2 cellular contexts compared by ENCODE assay signal in the genomic region with DNA sequence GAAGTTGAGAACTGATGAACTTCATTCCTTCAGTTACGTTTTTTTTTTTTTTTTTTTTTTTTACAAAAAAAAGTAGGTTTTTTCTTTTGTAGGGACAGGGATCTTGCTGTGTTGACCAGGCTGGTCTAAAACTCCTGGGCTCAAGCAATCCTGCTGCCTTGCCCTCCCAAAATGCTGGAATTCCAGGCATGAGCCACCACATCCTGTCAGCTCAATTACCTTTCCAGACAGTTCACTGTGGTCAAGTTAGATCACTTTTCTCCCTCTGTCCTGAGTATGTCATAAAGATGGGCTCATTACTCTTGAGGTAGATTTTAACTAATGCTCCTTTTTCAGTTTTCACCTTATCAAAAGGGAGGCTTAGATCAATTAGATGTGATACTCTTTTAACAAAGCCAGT.
TF ChIP-seq lines count a peak whose summit lies in the region.

No MANE protein-coding gene starts in this region.

TF ChIP-seq in H1, 55 proteins besides CTCF, POLR2A, EP300 and RAD21:
- no peak for TF ChIP-seq KDM5A (IDR thresholded peaks at IDR 0.05; ENCODE audit: low read length)
- TF ChIP-seq TEAD4 (IDR thresholded peaks at IDR 0.05; ENCODE audit: low read depth, low read length) = 0 out of 2 replicates have a peak, but pooled peaks have one; percentile 39
- TF ChIP-seq JUND (IDR thresholded peaks at IDR 0.05; ENCODE audit: low read length) = no peak

TF ChIP-seq in HepG2, 621 proteins besides CTCF, POLR2A, EP300 and RAD21:
- TF ChIP-seq HMGXB3 (CRISPR knock-in tag; IDR thresholded peaks at IDR 0.05; ENCODE audit: borderline replicate concordance) (no peak), MYC (CRISPR knock-in tag; IDR thresholded peaks at IDR 0.05; ENCODE audit: borderline replicate concordance) (no peak), NR3C1 (CRISPR knock-in tag; IDR thresholded peaks at IDR 0.05) (no peak), PLSCR1 (CRISPR knock-in tag; IDR thresholded peaks at IDR 0.05; ENCODE audit: borderline replicate concordance) (no peak), ZBTB14 (CRISPR knock-in tag; IDR thresholded peaks at IDR 0.05) (no peak), SMAD9 (CRISPR knock-in tag; IDR thresholded peaks at IDR 0.05) (no peak), ZBTB38 (CRISPR knock-in tag; IDR thresholded peaks at IDR 0.05) (no peak), PRMT3 (CRISPR knock-in tag; IDR thresholded peaks at IDR 0.05; ENCODE audit: borderline replicate concordance, low read depth) (no peak), SRSF1 (optimal IDR thresholded peaks at IDR 0.05; ENCODE audit: low read depth, low read length) (no peak), ZNF776 (CRISPR knock-in tag; IDR thresholded peaks at IDR 0.05) (no peak), YEATS4 (CRISPR knock-in tag; IDR thresholded peaks at IDR 0.05; ENCODE audit: borderline replicate concordance) (no peak), ZNF652 (CRISPR knock-in tag; IDR thresholded peaks at IDR 0.05; ENCODE audit: borderline replicate concordance, low read depth) (no peak)
- TF ChIP-seq, protein P1, sequence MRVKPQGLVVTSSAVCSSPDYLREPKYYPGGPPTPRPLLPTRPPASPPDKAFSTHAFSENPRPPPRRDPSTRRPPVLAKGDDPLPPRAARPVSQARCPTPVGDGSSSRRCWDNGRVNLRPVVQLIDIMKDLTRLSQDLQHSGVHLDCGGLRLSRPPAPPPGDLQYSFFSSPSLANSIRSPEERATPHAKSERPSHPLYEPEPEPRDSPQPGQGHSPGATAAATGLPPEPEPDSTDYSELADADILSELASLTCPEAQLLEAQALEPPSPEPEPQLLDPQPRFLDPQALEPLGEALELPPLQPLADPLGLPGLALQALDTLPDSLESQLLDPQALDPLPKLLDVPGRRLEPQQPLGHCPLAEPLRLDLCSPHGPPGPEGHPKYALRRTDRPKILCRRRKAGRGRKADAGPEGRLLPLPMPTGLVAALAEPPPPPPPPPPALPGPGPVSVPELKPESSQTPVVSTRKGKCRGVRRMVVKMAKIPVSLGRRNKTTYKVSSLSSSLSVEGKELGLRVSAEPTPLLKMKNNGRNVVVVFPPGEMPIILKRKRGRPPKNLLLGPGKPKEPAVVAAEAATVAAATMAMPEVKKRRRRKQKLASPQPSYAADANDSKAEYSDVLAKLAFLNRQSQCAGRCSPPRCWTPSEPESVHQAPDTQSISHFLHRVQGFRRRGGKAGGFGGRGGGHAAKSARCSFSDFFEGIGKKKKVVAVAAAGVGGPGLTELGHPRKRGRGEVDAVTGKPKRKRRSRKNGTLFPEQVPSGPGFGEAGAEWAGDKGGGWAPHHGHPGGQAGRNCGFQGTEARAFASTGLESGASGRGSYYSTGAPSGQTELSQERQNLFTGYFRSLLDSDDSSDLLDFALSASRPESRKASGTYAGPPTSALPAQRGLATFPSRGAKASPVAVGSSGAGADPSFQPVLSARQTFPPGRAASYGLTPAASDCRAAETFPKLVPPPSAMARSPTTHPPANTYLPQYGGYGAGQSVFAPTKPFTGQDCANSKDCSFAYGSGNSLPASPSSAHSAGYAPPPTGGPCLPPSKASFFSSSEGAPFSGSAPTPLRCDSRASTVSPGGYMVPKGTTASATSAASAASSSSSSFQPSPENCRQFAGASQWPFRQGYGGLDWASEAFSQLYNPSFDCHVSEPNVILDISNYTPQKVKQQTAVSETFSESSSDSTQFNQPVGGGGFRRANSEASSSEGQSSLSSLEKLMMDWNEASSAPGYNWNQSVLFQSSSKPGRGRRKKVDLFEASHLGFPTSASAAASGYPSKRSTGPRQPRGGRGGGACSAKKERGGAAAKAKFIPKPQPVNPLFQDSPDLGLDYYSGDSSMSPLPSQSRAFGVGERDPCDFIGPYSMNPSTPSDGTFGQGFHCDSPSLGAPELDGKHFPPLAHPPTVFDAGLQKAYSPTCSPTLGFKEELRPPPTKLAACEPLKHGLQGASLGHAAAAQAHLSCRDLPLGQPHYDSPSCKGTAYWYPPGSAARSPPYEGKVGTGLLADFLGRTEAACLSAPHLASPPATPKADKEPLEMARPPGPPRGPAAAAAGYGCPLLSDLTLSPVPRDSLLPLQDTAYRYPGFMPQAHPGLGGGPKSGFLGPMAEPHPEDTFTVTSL (CRISPR knock-in tag; IDR thresholded peaks at IDR 0.05; ENCODE audit: borderline replicate concordance) = no peak
